ENCODE assay signal across 1 cellular context in genomic region chr18:79637181-79637920, GRCh38.
A peak's percentile ranks its signal among the peaks of the same experiment; 100 is the strongest.
TF ChIP-seq lines count a peak whose summit lies in the region.

No MANE protein-coding gene starts in this region.

TF ChIP-seq in H1, 55 proteins besides CTCF, POLR2A, EP300 and RAD21:
- TF ChIP-seq CHD7 (IDR thresholded peaks at IDR 0.05; ENCODE audit: insufficient replicate concordance, low read length) = no peak
- peak; percentile 77 for TF ChIP-seq KDM4A (IDR thresholded peaks at IDR 0.05; ENCODE audit: low read depth, low read length, severe bottlenecking)
- TF ChIP-seq GABPA (IDR thresholded peaks at IDR 0.05; ENCODE audit: borderline replicate concordance, insufficient read depth, low read length) = peak; percentile 52; the same call in 1 of the 2 replicates
